In the genomic region with DNA sequence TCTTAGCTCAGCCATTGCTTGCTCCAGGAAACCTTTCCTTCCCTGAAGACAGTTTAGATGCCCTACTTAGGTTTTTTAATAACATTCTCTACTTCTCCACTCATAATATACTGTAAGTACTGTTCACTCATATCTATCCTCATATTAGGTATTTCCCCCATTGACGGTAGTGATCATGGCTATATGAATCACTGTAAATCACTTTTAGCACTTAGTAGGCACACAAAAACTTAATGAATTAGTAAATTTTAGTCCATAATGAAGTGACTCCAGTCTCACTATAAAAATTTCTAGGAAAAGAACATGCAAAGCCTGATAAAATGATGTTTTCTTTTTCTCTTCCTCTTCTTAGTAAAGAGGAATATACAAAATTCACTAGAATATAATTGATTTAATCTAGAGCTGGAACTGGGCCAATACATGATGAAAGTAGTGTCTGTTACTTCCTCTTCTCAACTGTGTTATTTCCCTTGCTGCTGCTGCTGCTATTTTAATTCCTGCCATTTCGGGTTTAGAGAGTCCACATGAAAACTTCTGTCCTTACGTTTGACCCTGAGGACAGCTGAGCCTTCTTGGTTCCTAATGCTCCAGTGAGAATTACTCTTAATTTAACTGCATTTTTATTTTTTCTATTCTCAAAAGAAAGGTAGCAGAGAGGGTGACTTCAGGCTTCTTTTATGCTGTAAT, we compare ENCODE assay signal across 8 cellular contexts.
DNase-seq lines count a peak whose midpoint lies in the region; ATAC-seq lines count a peak whose summit lies in the region.

No MANE protein-coding gene starts in this region.

- H3K4me3 Mint-ChIP-seq in activated T-cell treated with anti-CD3 and anti-CD28 coated beads, Interleukin-2, amount 50 U/mL, for 4 hours, result no peak overlapping the region
- H3K4me3 Mint-ChIP-seq in activated T-helper 1 cell treated with anti-CD3 and anti-CD28 coated beads, Interleukin-12 subunit alpha, Interleukin-12 subunit beta, Interleukin-2, Interleukin-4 antibody, amounts not matched to agents 30 ng/mL and 10 ng/mL and 1 ng/mL, durations not matched to agents 14 hours and 24 hours and 36 hours, result peak overlapping the region; percentile 60

- DNase-seq in activated T-cell treated with anti-CD3 and anti-CD28 coated beads, Interleukin-2, amount 50 U/mL, for 4 hours, result no peak
- DNase-seq in activated T-cell treated with anti-CD3 and anti-CD28 coated beads for 4 hours (no peak), putamen (ENCODE audit: low spot score) (peak; percentile 26), NCI-H1417 treated with DMSO at 0.1 percent for 48 hours (lab: John Stamatoyannopoulos, UW) (no peak), DMS153 treated with DMSO at 0.1 percent for 48 hours (lab: John Stamatoyannopoulos, UW; ENCODE audit: unreplicated experiment) (no peak)
- DNase-seq in activated T-helper 1 cell treated with anti-CD3 and anti-CD28 coated beads, Interleukin-12 subunit alpha, Interleukin-12 subunit beta, Interleukin-2, Interleukin-4 antibody, amounts not matched to agents 30 ng/mL and 10 ng/mL and 1 ng/mL, durations not matched to agents 14 hours and 24 hours and 36 hours (ENCODE audit: low spot score), result no peak

- intact Hi-C loops in activated T-helper 1 cell treated with anti-CD3 and anti-CD28 coated beads, Interleukin-12 subunit alpha, Interleukin-12 subunit beta, Interleukin-2, Interleukin-4 antibody, amounts not matched to agents 30 ng/mL and 10 ng/mL and 1 ng/mL, durations not matched to agents 14 hours and 24 hours and 36 hours (cut with micrococcal nuclease), result no loop called here

- peaks cover 30% of the 10 kb centered on the region for H3K4me1 Mint-ChIP-seq in activated T-cell treated with anti-CD3 and anti-CD28 coated beads, Interleukin-2, amount 50 U/mL, for 4 hours (ENCODE audit: low read depth)
- peaks cover 21% of the 10 kb centered on the region for H3K4me1 Mint-ChIP-seq in activated T-helper 1 cell treated with anti-CD3 and anti-CD28 coated beads, Interleukin-12 subunit alpha, Interleukin-12 subunit beta, Interleukin-2, Interleukin-4 antibody, amounts not matched to agents 30 ng/mL and 10 ng/mL and 1 ng/mL, durations not matched to agents 14 hours and 24 hours and 36 hours (ENCODE audit: low read depth)

- H3K27ac Mint-ChIP-seq in activated T-helper 1 cell treated with anti-CD3 and anti-CD28 coated beads, Interleukin-12 subunit alpha, Interleukin-12 subunit beta, Interleukin-2, Interleukin-4 antibody, amounts not matched to agents 30 ng/mL and 10 ng/mL and 1 ng/mL, durations not matched to agents 14 hours and 24 hours and 36 hours, result peak overlapping the region; percentile 76

- no peaks in the 10 kb centered on the region for H3K9me3 Mint-ChIP-seq in activated T-cell treated with anti-CD3 and anti-CD28 coated beads, Interleukin-2, amount 50 U/mL, for 4 hours
- no peaks in the 10 kb centered on the region for H3K9me3 Mint-ChIP-seq in activated T-helper 1 cell treated with anti-CD3 and anti-CD28 coated beads, Interleukin-12 subunit alpha, Interleukin-12 subunit beta, Interleukin-2, Interleukin-4 antibody, amounts not matched to agents 30 ng/mL and 10 ng/mL and 1 ng/mL, durations not matched to agents 14 hours and 24 hours and 36 hours

- peak; percentile 46 to 51 for ATAC-seq in activated T-cell treated with anti-CD3 and anti-CD28 coated beads, Interleukin-2, amount 50 U/mL, for 4 hours
- ATAC-seq in HG03342 (IDR thresholded peaks at IDR 0.05; ENCODE audit: unreplicated experiment) (peak; percentile 77), HG02588 (IDR thresholded peaks at IDR 0.05; ENCODE audit: unreplicated experiment) (no peak)

- H3K27me3 Mint-ChIP-seq in activated T-cell treated with anti-CD3 and anti-CD28 coated beads, Interleukin-2, amount 50 U/mL, for 4 hours (ENCODE audit: low read depth), result no peaks in the 10 kb centered on the region
- no peaks in the 10 kb centered on the region for H3K27me3 Mint-ChIP-seq in activated T-helper 1 cell treated with anti-CD3 and anti-CD28 coated beads, Interleukin-12 subunit alpha, Interleukin-12 subunit beta, Interleukin-2, Interleukin-4 antibody, amounts not matched to agents 30 ng/mL and 10 ng/mL and 1 ng/mL, durations not matched to agents 14 hours and 24 hours and 36 hours (ENCODE audit: insufficient read depth)

- peaks cover 16% of the 10 kb centered on the region for H3K36me3 Mint-ChIP-seq in activated T-cell treated with anti-CD3 and anti-CD28 coated beads, Interleukin-2, amount 50 U/mL, for 4 hours (ENCODE audit: insufficient read depth)
- peaks cover 42% of the 10 kb centered on the region for H3K36me3 Mint-ChIP-seq in activated T-helper 1 cell treated with anti-CD3 and anti-CD28 coated beads, Interleukin-12 subunit alpha, Interleukin-12 subunit beta, Interleukin-2, Interleukin-4 antibody, amounts not matched to agents 30 ng/mL and 10 ng/mL and 1 ng/mL, durations not matched to agents 14 hours and 24 hours and 36 hours (ENCODE audit: low read depth)
